1 cellular context compared by ENCODE assay signal in genomic region chr4:1802151-1802715, GRCh38.
A peak's percentile ranks its signal among the peaks of the same experiment; 100 is the strongest.
TF ChIP-seq lines count a peak whose summit lies in the region.

No MANE protein-coding gene starts in this region.

TF ChIP-seq in HepG2, 621 proteins besides CTCF, POLR2A, EP300 and RAD21 (continued from another document and continues in another):
- no peak for TF ChIP-seq ATF6 (CRISPR knock-in tag; conservative IDR thresholded peaks at IDR 0.05)
- no peak; the same call in 1 of the 2 replicates for TF ChIP-seq KLF15 (CRISPR knock-in tag; IDR thresholded peaks at IDR 0.05; ENCODE audit: borderline replicate concordance)
- no peak for TF ChIP-seq ZKSCAN5 (CRISPR knock-in tag; IDR thresholded peaks at IDR 0.05)
- no peak for TF ChIP-seq TBX3 (IDR thresholded peaks at IDR 0.05; ENCODE audit: borderline replicate concordance)
- TF ChIP-seq, protein P1, sequence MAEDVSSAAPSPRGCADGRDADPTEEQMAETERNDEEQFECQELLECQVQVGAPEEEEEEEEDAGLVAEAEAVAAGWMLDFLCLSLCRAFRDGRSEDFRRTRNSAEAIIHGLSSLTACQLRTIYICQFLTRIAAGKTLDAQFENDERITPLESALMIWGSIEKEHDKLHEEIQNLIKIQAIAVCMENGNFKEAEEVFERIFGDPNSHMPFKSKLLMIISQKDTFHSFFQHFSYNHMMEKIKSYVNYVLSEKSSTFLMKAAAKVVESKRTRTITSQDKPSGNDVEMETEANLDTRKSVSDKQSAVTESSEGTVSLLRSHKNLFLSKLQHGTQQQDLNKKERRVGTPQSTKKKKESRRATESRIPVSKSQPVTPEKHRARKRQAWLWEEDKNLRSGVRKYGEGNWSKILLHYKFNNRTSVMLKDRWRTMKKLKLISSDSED (CRISPR knock-in tag; IDR thresholded peaks at IDR 0.05) = no peak
- no peak for TF ChIP-seq ZNF577 (CRISPR knock-in tag; IDR thresholded peaks at IDR 0.05; ENCODE audit: borderline replicate concordance, low read depth)
- TF ChIP-seq, protein P2, sequence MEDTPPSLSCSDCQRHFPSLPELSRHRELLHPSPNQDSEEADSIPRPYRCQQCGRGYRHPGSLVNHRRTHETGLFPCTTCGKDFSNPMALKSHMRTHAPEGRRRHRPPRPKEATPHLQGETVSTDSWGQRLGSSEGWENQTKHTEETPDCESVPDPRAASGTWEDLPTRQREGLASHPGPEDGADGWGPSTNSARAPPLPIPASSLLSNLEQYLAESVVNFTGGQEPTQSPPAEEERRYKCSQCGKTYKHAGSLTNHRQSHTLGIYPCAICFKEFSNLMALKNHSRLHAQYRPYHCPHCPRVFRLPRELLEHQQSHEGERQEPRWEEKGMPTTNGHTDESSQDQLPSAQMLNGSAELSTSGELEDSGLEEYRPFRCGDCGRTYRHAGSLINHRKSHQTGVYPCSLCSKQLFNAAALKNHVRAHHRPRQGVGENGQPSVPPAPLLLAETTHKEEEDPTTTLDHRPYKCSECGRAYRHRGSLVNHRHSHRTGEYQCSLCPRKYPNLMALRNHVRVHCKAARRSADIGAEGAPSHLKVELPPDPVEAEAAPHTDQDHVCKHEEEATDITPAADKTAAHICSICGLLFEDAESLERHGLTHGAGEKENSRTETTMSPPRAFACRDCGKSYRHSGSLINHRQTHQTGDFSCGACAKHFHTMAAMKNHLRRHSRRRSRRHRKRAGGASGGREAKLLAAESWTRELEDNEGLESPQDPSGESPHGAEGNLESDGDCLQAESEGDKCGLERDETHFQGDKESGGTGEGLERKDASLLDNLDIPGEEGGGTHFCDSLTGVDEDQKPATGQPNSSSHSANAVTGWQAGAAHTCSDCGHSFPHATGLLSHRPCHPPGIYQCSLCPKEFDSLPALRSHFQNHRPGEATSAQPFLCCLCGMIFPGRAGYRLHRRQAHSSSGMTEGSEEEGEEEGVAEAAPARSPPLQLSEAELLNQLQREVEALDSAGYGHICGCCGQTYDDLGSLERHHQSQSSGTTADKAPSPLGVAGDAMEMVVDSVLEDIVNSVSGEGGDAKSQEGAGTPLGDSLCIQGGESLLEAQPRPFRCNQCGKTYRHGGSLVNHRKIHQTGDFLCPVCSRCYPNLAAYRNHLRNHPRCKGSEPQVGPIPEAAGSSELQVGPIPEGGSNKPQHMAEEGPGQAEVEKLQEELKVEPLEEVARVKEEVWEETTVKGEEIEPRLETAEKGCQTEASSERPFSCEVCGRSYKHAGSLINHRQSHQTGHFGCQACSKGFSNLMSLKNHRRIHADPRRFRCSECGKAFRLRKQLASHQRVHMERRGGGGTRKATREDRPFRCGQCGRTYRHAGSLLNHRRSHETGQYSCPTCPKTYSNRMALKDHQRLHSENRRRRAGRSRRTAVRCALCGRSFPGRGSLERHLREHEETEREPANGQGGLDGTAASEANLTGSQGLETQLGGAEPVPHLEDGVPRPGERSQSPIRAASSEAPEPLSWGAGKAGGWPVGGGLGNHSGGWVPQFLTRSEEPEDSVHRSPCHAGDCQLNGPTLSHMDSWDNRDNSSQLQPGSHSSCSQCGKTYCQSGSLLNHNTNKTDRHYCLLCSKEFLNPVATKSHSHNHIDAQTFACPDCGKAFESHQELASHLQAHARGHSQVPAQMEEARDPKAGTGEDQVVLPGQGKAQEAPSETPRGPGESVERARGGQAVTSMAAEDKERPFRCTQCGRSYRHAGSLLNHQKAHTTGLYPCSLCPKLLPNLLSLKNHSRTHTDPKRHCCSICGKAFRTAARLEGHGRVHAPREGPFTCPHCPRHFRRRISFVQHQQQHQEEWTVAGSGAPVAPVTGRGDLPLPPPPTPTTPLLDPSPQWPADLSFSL (CRISPR knock-in tag; IDR thresholded peaks at IDR 0.05) = no peak
- peak; percentile 69; the same call in 1 of the 2 replicates for TF ChIP-seq ZNF501 (CRISPR knock-in tag; IDR thresholded peaks at IDR 0.05)
- TF ChIP-seq ZNF142 (CRISPR knock-in tag; IDR thresholded peaks at IDR 0.05) = no peak
- peak; percentile 79 for TF ChIP-seq YY1 (IDR thresholded peaks at IDR 0.05; ENCODE audit: insufficient read depth, insufficient replicate concordance, low read depth, low read length)
- TF ChIP-seq HNRNPK (IDR thresholded peaks at IDR 0.05; ENCODE audit: low read depth, low read length, poor library complexity, severe bottlenecking) = no peak
- TF ChIP-seq MAFG (CRISPR knock-in tag; IDR thresholded peaks at IDR 0.05) = no peak
- TF ChIP-seq ZNF264 (CRISPR knock-in tag; IDR thresholded peaks at IDR 0.05) = peak; percentile 58; the same call in 1 of the 2 replicates
- TF ChIP-seq, protein P3, sequence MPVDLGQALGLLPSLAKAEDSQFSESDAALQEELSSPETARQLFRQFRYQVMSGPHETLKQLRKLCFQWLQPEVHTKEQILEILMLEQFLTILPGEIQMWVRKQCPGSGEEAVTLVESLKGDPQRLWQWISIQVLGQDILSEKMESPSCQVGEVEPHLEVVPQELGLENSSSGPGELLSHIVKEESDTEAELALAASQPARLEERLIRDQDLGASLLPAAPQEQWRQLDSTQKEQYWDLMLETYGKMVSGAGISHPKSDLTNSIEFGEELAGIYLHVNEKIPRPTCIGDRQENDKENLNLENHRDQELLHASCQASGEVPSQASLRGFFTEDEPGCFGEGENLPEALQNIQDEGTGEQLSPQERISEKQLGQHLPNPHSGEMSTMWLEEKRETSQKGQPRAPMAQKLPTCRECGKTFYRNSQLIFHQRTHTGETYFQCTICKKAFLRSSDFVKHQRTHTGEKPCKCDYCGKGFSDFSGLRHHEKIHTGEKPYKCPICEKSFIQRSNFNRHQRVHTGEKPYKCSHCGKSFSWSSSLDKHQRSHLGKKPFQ (CRISPR knock-in tag; IDR thresholded peaks at IDR 0.05; ENCODE audit: insufficient replicate concordance) = no peak
- no peak for TF ChIP-seq ZBTB14 (CRISPR knock-in tag; IDR thresholded peaks at IDR 0.05)
- TF ChIP-seq, protein P4, sequence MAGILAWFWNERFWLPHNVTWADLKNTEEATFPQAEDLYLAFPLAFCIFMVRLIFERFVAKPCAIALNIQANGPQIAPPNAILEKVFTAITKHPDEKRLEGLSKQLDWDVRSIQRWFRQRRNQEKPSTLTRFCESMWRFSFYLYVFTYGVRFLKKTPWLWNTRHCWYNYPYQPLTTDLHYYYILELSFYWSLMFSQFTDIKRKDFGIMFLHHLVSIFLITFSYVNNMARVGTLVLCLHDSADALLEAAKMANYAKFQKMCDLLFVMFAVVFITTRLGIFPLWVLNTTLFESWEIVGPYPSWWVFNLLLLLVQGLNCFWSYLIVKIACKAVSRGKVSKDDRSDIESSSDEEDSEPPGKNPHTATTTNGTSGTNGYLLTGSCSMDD (CRISPR knock-in tag; IDR thresholded peaks at IDR 0.05) = no peak
- no peak for TF ChIP-seq THRA (CRISPR knock-in tag; IDR thresholded peaks at IDR 0.05; ENCODE audit: borderline replicate concordance)
- TF ChIP-seq SIN3A (IDR thresholded peaks at IDR 0.05; ENCODE audit: borderline replicate concordance, low read depth, low read length) = peak; percentile 83; the same call in 1 of the 2 replicates
- TF ChIP-seq ZSCAN29 (CRISPR knock-in tag; conservative IDR thresholded peaks at IDR 0.05) = peak; percentile 78
- TF ChIP-seq FIP1L1 (IDR thresholded peaks at IDR 0.05; ENCODE audit: borderline replicate concordance, insufficient read depth, low read depth, low read length) = 0 out of 2 replicates have a peak, but pooled peaks have one; percentile 72
- TF ChIP-seq ZNF230 (CRISPR knock-in tag; IDR thresholded peaks at IDR 0.05) = peak; percentile 42; the same call in 1 of the 2 replicates
- TF ChIP-seq ZFP90 (CRISPR knock-in tag; IDR thresholded peaks at IDR 0.05; ENCODE audit: borderline replicate concordance) = no peak
- no peak; the same call in 1 of the 2 replicates for TF ChIP-seq NFKB2 (CRISPR knock-in tag; IDR thresholded peaks at IDR 0.05; ENCODE audit: borderline replicate concordance)
- TF ChIP-seq CSRNP1 (CRISPR knock-in tag; IDR thresholded peaks at IDR 0.05) = peak; percentile 75; the same call in 1 of the 2 replicates
- peak; percentile 60 for TF ChIP-seq HNRNPLL (IDR thresholded peaks at IDR 0.05; ENCODE audit: low read depth, low read length, poor library complexity, severe bottlenecking)
- TF ChIP-seq ZBTB21 (CRISPR knock-in tag; IDR thresholded peaks at IDR 0.05) = no peak
- TF ChIP-seq KDM4B (CRISPR knock-in tag; IDR thresholded peaks at IDR 0.05) = no peak
- TF ChIP-seq FOXP1 (IDR thresholded peaks at IDR 0.05) = no peak
- TF ChIP-seq FOXP1 (CRISPR knock-in tag; IDR thresholded peaks at IDR 0.05) = peak; percentile 13; the same call in 1 of the 2 replicates
